8 cellular contexts compared by ENCODE assay signal in the genomic region with DNA sequence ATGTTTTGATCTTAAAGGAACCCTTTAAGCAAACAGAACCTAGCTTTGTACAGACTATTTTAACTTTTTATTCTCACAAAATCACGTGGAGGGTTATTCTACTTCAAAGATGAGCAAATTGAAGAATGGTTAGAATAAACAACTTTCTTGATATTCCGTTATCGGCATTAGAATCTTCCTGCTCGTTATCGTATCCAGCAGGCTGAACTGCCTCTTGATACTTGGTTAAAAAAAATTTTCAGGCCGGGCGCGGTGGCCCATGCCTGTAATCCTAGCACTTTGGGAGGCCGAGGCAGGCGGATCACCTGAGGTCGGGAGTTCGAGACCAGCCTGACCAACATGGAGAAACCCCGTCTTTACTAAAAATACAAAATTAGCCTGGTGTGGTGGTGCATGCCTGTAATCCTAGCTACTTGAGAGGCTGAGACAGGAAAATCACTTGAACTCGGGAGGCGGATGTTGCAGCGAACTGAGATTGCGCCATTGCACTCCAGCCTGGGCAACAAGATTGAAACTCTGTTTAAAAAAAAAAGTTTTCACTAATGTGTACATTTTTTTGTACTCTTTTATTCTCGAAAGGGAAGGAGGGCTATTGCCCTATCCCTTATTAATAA. TPM values are rescaled to one million over a fixed set of nuclear protein-coding genes. Genes with fewer than 3 reads are reported as not detected.
DNase-seq lines count a peak whose midpoint lies in the region; ATAC-seq, FAIRE-seq and TF ChIP-seq lines count a peak whose summit lies in the region.
"Not testable (repeated sequence)": the region's sequence is repeated elsewhere in the genome, so short reads cannot be mapped to it uniquely, and the experiment has no call there.

No MANE protein-coding gene starts in this region.

- H3K36me3 ChIP-seq in HCT116 (ENCODE audit: control insufficient read depth in 1 of 2, insufficient read depth in 2 of 2, low read length in 2 of 2) (peaks cover 16 to 22% of the 10 kb centered on the region in 2 experiments), K562 (ENCODE audit: control insufficient read depth, insufficient read depth, low read length) (peaks cover 18% of the 10 kb centered on the region; the same call in 2 of the 3 replicates), right atrium auricular region (peaks cover 40% of the 10 kb centered on the region), muscle layer of duodenum (ENCODE audit: control insufficient read depth in 1 of 2, insufficient read depth in 2 of 2, low read length in 2 of 2) (peaks cover 20 to 22% of the 10 kb centered on the region in 2 donors), smooth muscle cell (ENCODE audit: low read depth) (peaks cover 13% of the 10 kb centered on the region)
- peaks cover 25% of the 10 kb centered on the region for H3K36me3 ChIP-seq in effector memory CD4-positive, alpha-beta T cell (ENCODE audit: control insufficient read depth, insufficient read depth, low read length)

- intact Hi-C loops in HCT116 (cut with micrococcal nuclease); K562 (cut with micrococcal nuclease): not testable (repeated sequence)

- CTCF ChIA-PET in A549 (lab: Yijun Ruan, JAX), result interaction anchor here (1.6 to 2.2 kb wide), 3 partner anchors 13 to 151 kb away, joined by 5 to 8 read pairs (median 5); no protein-coding TSS in a partner anchor
- CTCF ChIA-PET in HCT116 (lab: Charles Lee); K562 (lab: Yijun Ruan, JAX; ENCODE audit: low intra/inter-chr PET ratio): not testable (repeated sequence)

- in situ Hi-C loops in K562 (cut with MboI), result not testable (repeated sequence)

- H3K27me3 ChIP-seq in HCT116 (ENCODE audit: insufficient read depth, low read length); K562 (ENCODE audit: control insufficient read depth in 2 of 2, insufficient read depth in 2 of 2, low read length in 2 of 2); effector memory CD4-positive, alpha-beta T cell (replicated peaks; ENCODE audit: control insufficient read depth, insufficient read depth, low read length, poor library complexity, severe bottlenecking); right atrium auricular region; muscle layer of duodenum (ENCODE audit: low read depth, low read length); smooth muscle cell (ENCODE audit: low read depth): not testable (repeated sequence)

- H3K9me1 ChIP-seq in K562 (ENCODE audit: control insufficient read depth, insufficient read depth, low read length), result not testable (repeated sequence)

- H3K79me2 ChIP-seq in HCT116 (ENCODE audit: insufficient read depth, low read length) (peaks cover 20% of the 10 kb centered on the region), smooth muscle cell (ENCODE audit: low read depth) (peaks cover 18% of the 10 kb centered on the region)
- H3K79me2 ChIP-seq in K562 (ENCODE audit: control insufficient read depth, insufficient read depth, low read length), result not testable (repeated sequence)

- H3F3A ChIP-seq in smooth muscle cell (ENCODE audit: low read depth), result peaks cover 13% of the 10 kb centered on the region

- RAD21 ChIA-PET in HCT116 (lab: Charles Lee; ENCODE audit: low non-redundant PET in 1 of 2, low total read pairs in 2 of 2, uncharacterized antibody in 2 of 2, unreplicated experiment in 2 of 2), result not testable (repeated sequence)

- not testable (repeated sequence) for TF ChIP-seq POLR2A in A549 (IDR thresholded peaks at IDR 0.05; ENCODE audit: low read length); HCT116 (IDR thresholded peaks at IDR 0.05; ENCODE audit: borderline replicate concordance, extremely low read depth, insufficient read depth, insufficient read length)
- peak; percentile 51; the same call in 1 of the 2 replicates for TF ChIP-seq POLR2A in K562 (conservative IDR thresholded peaks at IDR 0.05)

- not testable (repeated sequence) for TF ChIP-seq EP300 in A549 (IDR thresholded peaks at IDR 0.05); K562 (IDR thresholded peaks at IDR 0.05; ENCODE audit: low read length)

- peaks cover 35% of the 10 kb centered on the region for H3K4me1 ChIP-seq in A549
- peaks cover 3 to 23% of the 10 kb centered on the region in 2 experiments; a peak in 3 of 4 replicates for H3K4me1 ChIP-seq in HCT116 (ENCODE audit: control insufficient read depth in 1 of 2, insufficient read depth in 2 of 2, low read length in 2 of 2)
- H3K4me1 ChIP-seq in K562 (replicated peaks in 1 of 2; ENCODE audit: control insufficient read depth in 2 of 2, insufficient read depth in 2 of 2, low read length in 2 of 2), result peaks cover 29 to 31% of the 10 kb centered on the region in 2 experiments
- not testable (repeated sequence) for H3K4me1 ChIP-seq in effector memory CD4-positive, alpha-beta T cell (ENCODE audit: control insufficient read depth, insufficient read depth, low read length, poor library complexity, severe bottlenecking); muscle layer of duodenum (ENCODE audit: control insufficient read depth in 1 of 2, insufficient read depth in 2 of 2, low read length in 2 of 2); smooth muscle cell (ENCODE audit: low read depth)
- peaks cover 2 to 35% of the 10 kb centered on the region in 2 donors for H3K4me1 ChIP-seq in right atrium auricular region

- not testable (repeated sequence) for H3K9me3 ChIP-seq in A549; HCT116 (ENCODE audit: control insufficient read depth in 1 of 2, insufficient read depth in 1 of 2, low read depth in 1 of 2, low read length in 2 of 2); K562 (replicated peaks; ENCODE audit: control insufficient read depth, insufficient read depth, low read depth, low read length); effector memory CD4-positive, alpha-beta T cell (ENCODE audit: control insufficient read depth, low read length); right atrium auricular region; muscle layer of duodenum (ENCODE audit: control insufficient read depth in 1 of 2, low read length in 2 of 2); smooth muscle cell (replicated peaks; ENCODE audit: low read depth)

- not testable (repeated sequence) for TF ChIP-seq CTCF in A549 (IDR thresholded peaks at IDR 0.05); HCT116 (IDR thresholded peaks at IDR 0.05 in 2 of 3, conservative IDR thresholded peaks at IDR 0.05 in 1 of 3; ENCODE audit: borderline replicate concordance in 1 of 3, insufficient read depth in 1 of 3, low read depth in 2 of 3, low read length in 2 of 3); K562 (IDR thresholded peaks at IDR 0.05 in 2 of 3, conservative IDR thresholded peaks at IDR 0.05 in 1 of 3; ENCODE audit: insufficient read depth in 2 of 3, low read depth in 1 of 3, low read length in 3 of 3); right atrium auricular region (IDR thresholded peaks at IDR 0.05); smooth muscle cell (IDR thresholded peaks at IDR 0.05; ENCODE audit: borderline replicate concordance, insufficient read depth, poor library complexity, severe bottlenecking)

- TF ChIP-seq RAD21 in A549 (conservative IDR thresholded peaks at IDR 0.05 in 1 of 2, IDR thresholded peaks at IDR 0.05 in 1 of 2); HCT116 (IDR thresholded peaks at IDR 0.05; ENCODE audit: low read depth); K562 (CRISPR knock-in tag; conservative IDR thresholded peaks at IDR 0.05 in 1 of 2, IDR thresholded peaks at IDR 0.05 in 1 of 2): not testable (repeated sequence)

- BruUV-seq in HCT116 (replicated peaks; lab: Mats Ljungman, UMichigan); K562 (replicated peaks; lab: Mats Ljungman, UMichigan): not testable (repeated sequence)

- H3K4me2 ChIP-seq in A549, result peak overlapping the region; percentile 68
- not testable (repeated sequence) for H3K4me2 ChIP-seq in HCT116 (ENCODE audit: low read length); K562 (ENCODE audit: insufficient read depth, low read length); smooth muscle cell

- H3K9ac ChIP-seq in HCT116 (ENCODE audit: low read length); smooth muscle cell (ENCODE audit: low read depth): not testable (repeated sequence)
- peak overlapping the region in 1 of 2 experiments; percentile 33; a peak in 1 of 4 replicates for H3K9ac ChIP-seq in K562 (ENCODE audit: insufficient read depth in 1 of 2, low read depth in 2 of 2, low read length in 2 of 2)

- peak in 1 of 2 experiments; percentile 0; a peak in 1 of 6 replicates for ATAC-seq in A549
- not testable (repeated sequence) for ATAC-seq in HCT116, K562

- DNase-seq in A549 (ENCODE audit: low read depth in 1 of 2, low spot score in 1 of 2) (peak in 1 of 2 experiments; percentile 80), T-helper 2 cell (peak in 3 of 5 experiments; percentile 45 to 75 (median 69)), right atrium auricular region (ENCODE audit: low spot score) (peak; percentile 82)
- DNase-seq in HCT116 (ENCODE audit: low read depth, low spot score); K562 (ENCODE audit: extremely low read depth in 1 of 4, low spot score in 3 of 4); smooth muscle cell (lab: John Stamatoyannopoulos, UW; ENCODE audit: unreplicated experiment): not testable (repeated sequence)
- DNase-seq in effector memory CD4-positive, alpha-beta T cell, result peak; percentile 65 to 78 (median 75)

- POLR2A ChIA-PET in A549 (lab: Yijun Ruan, JAX) (interaction anchor here (0.6 to 2.9 kb wide), 3 partner anchors 11 to 24 kb away, joined by 6 to 15 read pairs (median 8); no protein-coding TSS in a partner anchor), HCT116 (lab: Charles Lee) (interaction anchor here (1.1 to 2.3 kb wide), 2 partner anchors 12 to 377 kb away, joined by 3 to 9 read pairs; no protein-coding TSS in a partner anchor), K562 (lab: Yijun Ruan, JAX) (interaction anchor here (0.6 to 3.5 kb wide), 5 partner anchors 8 to 423 kb away, joined by 3 to 24 read pairs (median 3); a partner anchor contains a TSS)

- H3K9me2 ChIP-seq in HCT116 (ENCODE audit: insufficient read depth), result not testable (repeated sequence)

- FAIRE-seq in A549 (lab: Jason Lieb, UNC); K562 (lab: Jason Lieb, UNC): not testable (repeated sequence)

- WGBS in A549 (ENCODE audit: missing lambda C conversion rate), result 85% methylated on average over 18 of the region's 18 CpGs
- 58% methylated on average over 16 of the region's 18 CpGs for WGBS in K562 (ENCODE audit: insufficient coverage, low coverage, missing lambda C conversion rate)
- WGBS in smooth muscle cell (ENCODE audit: low lambda C conversion rate), result 95% methylated on average over 18 of the region's 18 CpGs

- not testable (repeated sequence) for H3K4me3 ChIP-seq in A549; HCT116 (replicated peaks in 1 of 2; ENCODE audit: low read depth in 1 of 2, low read length in 2 of 2); K562; effector memory CD4-positive, alpha-beta T cell (ENCODE audit: insufficient read depth, low read depth, low read length, poor library complexity, severe bottlenecking); right atrium auricular region
- peak overlapping the region in 1 of 2 donors; percentile 34 for H3K4me3 ChIP-seq in muscle layer of duodenum (ENCODE audit: low read depth in 1 of 2, low read length in 2 of 2)
- H3K4me3 ChIP-seq in smooth muscle cell, result peak overlapping the region; percentile 76

- H4K20me1 ChIP-seq in HCT116 (ENCODE audit: insufficient read depth), result not testable (repeated sequence)
- peaks cover 10% of the 10 kb centered on the region; the same call in 1 of the 2 replicates for H4K20me1 ChIP-seq in K562 (replicated peaks; ENCODE audit: control insufficient read depth, insufficient read depth, low read length)
- peaks cover 38% of the 10 kb centered on the region for H4K20me1 ChIP-seq in smooth muscle cell (ENCODE audit: low read depth)

- H2AFZ ChIP-seq in HCT116 (ENCODE audit: low read depth, low read length, poor library complexity, severe bottlenecking); K562 (ENCODE audit: low read depth, low read length); smooth muscle cell (ENCODE audit: low read depth): not testable (repeated sequence)

- H3K27ac ChIP-seq in A549, result peak overlapping the region; percentile 68 to 81; a peak in 5 of 6 replicates
- H3K27ac ChIP-seq in HCT116 (ENCODE audit: low read depth, low read length); K562 (ENCODE audit: extremely low read depth, low read depth, low read length); effector memory CD4-positive, alpha-beta T cell (ENCODE audit: insufficient read depth, low read length, poor library complexity, severe bottlenecking); right atrium auricular region; smooth muscle cell (ENCODE audit: low read depth): not testable (repeated sequence)
- H3K27ac ChIP-seq in muscle layer of duodenum (ENCODE audit: low read length), result peak overlapping the region; percentile 73

RNA-seq across cellular contexts. Expression of a gene that starts 4.0 kb away (rescaled TPM):
- 197 and 256 TPM in 2 replicates for polyA plus RNA-seq in A549 (2011; rRNA removed)
- 224 and 245 TPM in 2 replicates for polyA plus RNA-seq in A549 (2012; cell fraction: cytosol; rRNA removed)
- polyA plus RNA-seq in A549 (2012; cell fraction: nucleus; rRNA removed), result 701 and 1,020 TPM in 2 replicates
- polyA plus RNA-seq in A549 (2017; fragmentation: RNase III; extraction: RNeasy Plus Mini Kit Qiagen cat#74134 plus additional on column Dnase treatment), result 2.0 to 4.2 TPM (median 2.7 TPM) in 3 replicates
- polyA minus RNA-seq in A549 (2011; rRNA and poly(A)+ RNA removed), result 237 and 281 TPM in 2 replicates
- 50.4 TPM for total RNA-seq in HCT116 (2021; ENCODE audit: unreplicated experiment)
- 539 and 952 TPM in 2 replicates for polyA plus RNA-seq in HCT116 (2012)
- total RNA-seq in K562 (2011; cell fraction: chromatin; rRNA removed; ENCODE audit: low replicate concordance), result 20.9 and 54.0 TPM in 2 replicates
- total RNA-seq in K562 (2011; cell fraction: nucleolus; rRNA removed), result 42.1 and 51.5 TPM in 2 replicates
- 28.7 and 32.3 TPM in 2 replicates for total RNA-seq in K562 (2011; cell fraction: nucleoplasm; rRNA removed)
- total RNA-seq in K562 (2014; rRNA removed), result 12.1 and 19.4 TPM in 2 replicates
- 4.2 and 8.9 TPM in 2 replicates for total RNA-seq in K562 (2014; rRNA removed; fragmentation: Illumina TruSeq; extraction: Trizol)
- 0.54 and 1.1 TPM in 2 replicates for total RNA-seq in K562 (2015; rRNA removed; fragmentation: Illumina TruSeq; extraction: Trizol)
- 13.8 and 17.4 TPM in 2 replicates for total RNA-seq in K562 (2021)
- 3.6 and 5.7 TPM in 2 replicates for polyA plus RNA-seq in K562 (2011; rRNA removed)
- polyA plus RNA-seq in K562 (2011; cell fraction: cytosol; rRNA removed), result 3.7 and 20.6 TPM in 2 replicates
- 13.7 and 48.9 TPM in 2 replicates for polyA plus RNA-seq in K562 (2011; cell fraction: nucleus; rRNA removed)
- polyA plus RNA-seq in K562 (2012), result 8.3 and 9.7 TPM in 2 replicates
- 8.2 and 12.8 TPM in 2 replicates for polyA plus RNA-seq in K562 (2014; fragmentation: Illumina TruSeq; extraction: Trizol)
- polyA plus RNA-seq in K562 (2014; fragmentation: Nextera tagmentation; extraction: Ambion mirVana), result 1 to 10 TPM in 1 of 2 experiments, under 1 TPM in 1; 0.56 to 2.1 TPM
- 11.6 and 14.8 TPM in 2 replicates for polyA plus RNA-seq in K562 (2014; rRNA removed)
- 3.8 and 7.1 TPM in 2 replicates for polyA minus RNA-seq in K562 (2011; rRNA and poly(A)+ RNA removed)
- 7.6 and 8.7 TPM in 2 replicates for polyA minus RNA-seq in K562 (2011; cell fraction: cytosol; rRNA and poly(A)+ RNA removed)
- polyA minus RNA-seq in K562 (2011; cell fraction: nucleus; rRNA and poly(A)+ RNA removed), result 24.0 and 43.5 TPM in 2 replicates
- total RNA-seq in right atrium auricular region, result 100 to 1,000 TPM; 232 to 555 TPM
- total RNA-seq in smooth muscle cell, result 1,280 and 1,300 TPM in 2 replicates
- polyA plus RNA-seq in smooth muscle cell, result 1,543 and 1,567 TPM in 2 replicates
